17 cellular contexts compared by ENCODE assay signal in the genomic region with DNA sequence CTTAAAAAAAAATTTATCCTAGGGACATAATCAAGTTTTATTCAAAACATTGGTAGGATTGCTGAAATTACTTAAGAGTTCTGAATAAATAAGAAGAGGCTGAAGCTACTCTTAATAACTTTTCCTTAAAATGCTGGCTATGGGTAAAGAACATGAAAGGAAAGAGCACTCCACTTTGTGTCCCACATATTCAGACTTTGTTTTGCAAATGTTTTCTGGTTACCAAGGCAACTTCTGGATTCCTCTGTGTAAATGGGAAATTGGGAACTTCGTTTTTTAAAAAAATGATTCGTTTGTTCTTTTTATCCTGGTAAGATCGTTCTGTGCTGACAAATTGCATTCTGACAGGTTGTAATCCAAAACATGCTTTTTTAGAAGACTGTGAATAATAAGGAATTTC.
A peak's percentile ranks its signal among the peaks of the same experiment; 100 is the strongest.
DNase-seq lines count a peak whose midpoint lies in the region; ATAC-seq, FAIRE-seq and TF ChIP-seq lines count a peak whose summit lies in the region.
"Had no signal": no experiment of that assay in that cellular context is flagged by ENCODE, and none has a peak within 500 bp of the region (broad histone marks: within the 10 kb centered on the region; RNA-seq: fewer than 3 reads in every experiment).

No MANE protein-coding gene starts in this region.

- no peak for ATAC-seq in HG02571 (IDR thresholded peaks at IDR 0.05; ENCODE audit: unreplicated experiment)
- ATAC-seq in omental fat pad (ENCODE audit: low FRiP score) = no peak
- ATAC-seq: activated CD8-positive, alpha-beta memory T cell treated with anti-CD3 and anti-CD28 coated beads, Interleukin-2, amount 10 ng/mL, durations not matched to agents 7 days and 5 days had no signal

- H3K4me3 ChIP-seq in smooth muscle cell = no peak overlapping the region
- H3K4me3 ChIP-seq: cardiac muscle cell, PC-9 had no signal

- no peak overlapping the region for H3K4me2 ChIP-seq in smooth muscle cell
- H3K4me2 ChIP-seq: KMS-11, PC-9 had no signal

- no peaks in the 10 kb centered on the region for H3K36me3 ChIP-seq in smooth muscle cell (ENCODE audit: low read depth)
- H3K36me3 ChIP-seq: cardiac muscle cell had no signal

- H3K27me3 ChIP-seq in smooth muscle cell (ENCODE audit: low read depth) = peaks cover 6% of the 10 kb centered on the region
- H3K27me3 ChIP-seq: cardiac muscle cell had no signal

- H2AFZ ChIP-seq in smooth muscle cell (ENCODE audit: low read depth) = no peak overlapping the region
- H2AFZ ChIP-seq: PC-9 had no signal

- WGBS in smooth muscle cell (ENCODE audit: low lambda C conversion rate) = 47% methylated on average over 3 of the region's 3 CpGs

- H3K27ac ChIP-seq in caudate nucleus (ENCODE audit: low read depth, low read length) = peak overlapping the region; percentile 18
- no peak overlapping the region for H3K27ac ChIP-seq in smooth muscle cell (ENCODE audit: low read depth)
- H3K27ac ChIP-seq: C4-2B, cardiac muscle cell, HL-60, KMS-11, PC-9 had no signal

- TF ChIP-seq CTCF in omental fat pad (IDR thresholded peaks at IDR 0.05) = no peak
- TF ChIP-seq CTCF in smooth muscle cell (IDR thresholded peaks at IDR 0.05; ENCODE audit: borderline replicate concordance, insufficient read depth, poor library complexity, severe bottlenecking) = no peak

- no peaks in the 10 kb centered on the region for H3K4me1 ChIP-seq in smooth muscle cell (ENCODE audit: low read depth)

- H3F3A ChIP-seq in smooth muscle cell (ENCODE audit: low read depth) = no peaks in the 10 kb centered on the region

- no peak overlapping the region for H3K9ac ChIP-seq in smooth muscle cell (ENCODE audit: low read depth)
- H3K9ac ChIP-seq: KMS-11 had no signal

- no peaks in the 10 kb centered on the region for H3K9me3 ChIP-seq in smooth muscle cell (replicated peaks; ENCODE audit: low read depth)

- H3K79me2 ChIP-seq in smooth muscle cell (ENCODE audit: low read depth) = no peaks in the 10 kb centered on the region

- no peaks in the 10 kb centered on the region for H4K20me1 ChIP-seq in smooth muscle cell (ENCODE audit: low read depth)

- no peak for DNase-seq in GM19239 (ENCODE audit: insufficient read length, low spot score)
- peak in 1 of 61 donors; percentile 6 for DNase-seq in caudate nucleus (lab: John Stamatoyannopoulos, UW)
- DNase-seq in iris pigment epithelial cell (ENCODE audit: low read depth) = peak; percentile 1
- peak; percentile 66 for DNase-seq in renal cortical epithelial cell (ENCODE audit: low read depth)
- DNase-seq in GM19238 (ENCODE audit: insufficient read length, low spot score) = no peak
- no peak for DNase-seq in omental fat pad (ENCODE audit: low spot score)
- DNase-seq in smooth muscle cell (lab: John Stamatoyannopoulos, UW; ENCODE audit: unreplicated experiment) = no peak
- DNase-seq: activated CD8-positive, alpha-beta memory T cell treated with anti-CD3 and anti-CD28 coated beads, Interleukin-2, amount 10 ng/mL, durations not matched to agents 7 days and 5 days; activated naive CD4-positive, alpha-beta T cell treated with anti-CD3 and anti-CD28 coated beads, Interleukin-2, amount 10 ng/mL, durations not matched to agents 7 days and 5 days; DND-41; NCI-H510A; PC-9 had no signal

- peak; percentile 72 for FAIRE-seq in GM19239 (lab: Jason Lieb, UNC)

Comparison
In these comparisons a context has a peak if more than half of its experiments do, and no peak if none do; other contexts are left out.
1. DNase-seq: peak in iris pigment epithelial cell (single experiment) and renal cortical epithelial cell (single experiment); none in GM19239 (single experiment), GM19238 (single experiment), omental fat pad (single experiment) and smooth muscle cell (single experiment).